Comparison of ENCODE assay signal across 16 cellular contexts in the genomic region with DNA sequence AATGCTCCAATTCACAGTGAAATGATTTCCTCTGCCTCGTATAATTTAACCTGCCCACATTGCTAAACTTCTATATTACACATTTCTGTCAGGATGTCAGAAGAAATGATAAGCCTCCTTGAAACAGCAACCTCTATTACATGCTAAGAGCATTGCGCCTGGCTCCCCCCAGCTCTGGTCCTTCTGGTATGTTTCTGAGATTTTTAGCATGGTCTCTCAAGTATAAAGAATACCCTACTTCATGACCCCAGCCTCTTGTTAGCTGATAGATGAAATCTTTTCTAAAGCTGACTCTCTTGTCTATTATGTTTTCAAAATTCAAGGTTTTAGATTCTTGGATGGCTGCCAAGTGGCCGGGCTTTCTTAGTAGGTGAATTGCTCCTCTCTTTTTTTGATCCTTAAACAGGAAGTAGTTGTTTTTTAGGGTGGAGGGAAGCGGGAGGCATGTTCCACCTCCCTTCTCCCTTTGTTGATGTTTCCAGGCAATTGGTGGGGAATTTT.
DNase-seq lines count a peak whose midpoint lies in the region; ATAC-seq and TF ChIP-seq lines count a peak whose summit lies in the region.
"Had no signal": no experiment of that assay in that cellular context is flagged by ENCODE, and none has a peak within 500 bp of the region (broad histone marks: within the 10 kb centered on the region; RNA-seq: fewer than 3 reads in every experiment).

No MANE protein-coding gene starts in this region.

- peak overlapping the region in 1 of 2 donors; percentile 63 for H3K27ac Mint-ChIP-seq in stimulated activated naive CD8-positive, alpha-beta T cell treated with anti-CD3 and anti-CD28 coated beads, Interleukin-15, amount 100 ng/mL, for 72 hours

- DNase-seq in A673 (ENCODE audit: low spot score) (peak; percentile 7), ELF-1 (ENCODE audit: low read depth, low spot score) (peak; percentile 34), RPMI8226 (peak; percentile 49), superior temporal gyrus (ENCODE audit: extremely low spot score) (no peak), brain microvascular endothelial cell (no peak), NCI-H146 treated with DMSO at 0.1 percent for 48 hours (lab: John Stamatoyannopoulos, UW; ENCODE audit: unreplicated experiment) (no peak)
- DNase-seq in stimulated activated naive CD8-positive, alpha-beta T cell treated with anti-CD3 and anti-CD28 coated beads, Interleukin-15, amount 100 ng/mL, for 72 hours = no peak
- DNase-seq: activated effector memory CD4-positive, alpha-beta T cell treated with anti-CD3 and anti-CD28 coated beads, Interleukin-2, amount 50 U/mL, for 16 hours; effector memory CD4-positive, alpha-beta T cell; foreskin keratinocyte; IMR-90; NCI-H146; psoas muscle; stimulated activated CD4-positive, alpha-beta T cell treated with anti-CD3 and anti-CD28 coated beads, Interleukin-15, amount 100 ng/mL, for 24 hours had no signal

- BruUV-seq in A673 (replicated peaks; lab: Mats Ljungman, UMichigan) = no TSS peak

- ATAC-seq in stimulated activated naive CD8-positive, alpha-beta T cell treated with anti-CD3 and anti-CD28 coated beads, Interleukin-15, amount 100 ng/mL, for 72 hours = no peak
- ATAC-seq: foreskin keratinocyte, psoas muscle had no signal

- in situ Hi-C loops in brain microvascular endothelial cell (cut with HindIII; ENCODE audit: low pct_ligation_motif_present, low sequenced_read_pairs) = no loop called here

- H3K4me1 Mint-ChIP-seq in stimulated activated naive CD8-positive, alpha-beta T cell treated with anti-CD3 and anti-CD28 coated beads, Interleukin-15, amount 100 ng/mL, for 72 hours = peaks cover 25% of the 10 kb centered on the region

- no peaks in the 10 kb centered on the region for H3K9me3 Mint-ChIP-seq in stimulated activated naive CD8-positive, alpha-beta T cell treated with anti-CD3 and anti-CD28 coated beads, Interleukin-15, amount 100 ng/mL, for 72 hours

- H3K4me1 ChIP-seq in A673 (ENCODE audit: insufficient read depth, low read length, poor library complexity, severe bottlenecking) = no peaks in the 10 kb centered on the region
- peaks cover 15% of the 10 kb centered on the region for H3K4me1 ChIP-seq in mesodermal cell (ENCODE audit: control insufficient read depth, insufficient read depth, low read length, poor library complexity, severe bottlenecking)
- H3K4me1 ChIP-seq: foreskin keratinocyte, psoas muscle had no signal

- CTCF ChIA-PET in A673 (lab: Charles Lee) = no interaction called here

- H3K36me3 ChIP-seq in A673 (ENCODE audit: insufficient read depth, low read length, poor library complexity, severe bottlenecking) = no peaks in the 10 kb centered on the region
- H3K36me3 ChIP-seq in mesodermal cell (ENCODE audit: control insufficient read depth, insufficient read depth, low read length) = no peaks in the 10 kb centered on the region
- H3K36me3 ChIP-seq in brain microvascular endothelial cell (replicated peaks) = no peaks in the 10 kb centered on the region
- H3K36me3 ChIP-seq: SJCRH30 had no signal

- H3K4me3 ChIP-seq in A673 (ENCODE audit: low read depth, low read length, poor library complexity, severe bottlenecking) (no peak overlapping the region), mesodermal cell (ENCODE audit: extremely low read depth, insufficient read depth, low read length, poor library complexity, severe bottlenecking) (no peak overlapping the region), brain microvascular endothelial cell (ENCODE audit: low read depth, low read length) (no peak overlapping the region)
- H3K4me3 ChIP-seq: psoas muscle, SJCRH30 had no signal

- TF ChIP-seq CTCF in A673 (conservative IDR thresholded peaks at IDR 0.05; ENCODE audit: low read depth, low read length) = no peak
- no peak for TF ChIP-seq CTCF in brain microvascular endothelial cell (IDR thresholded peaks at IDR 0.05; ENCODE audit: low read depth, low read length, missing control alignments)

- H3K9me3 ChIP-seq in A673 (ENCODE audit: low read depth, low read length, poor library complexity, severe bottlenecking) = no peaks in the 10 kb centered on the region
- H3K9me3 ChIP-seq in mesodermal cell (ENCODE audit: control insufficient read depth, low read length) = peaks cover 4% of the 10 kb centered on the region
- H3K9me3 ChIP-seq: psoas muscle, SJCRH30 had no signal

- POLR2A ChIA-PET in A673 (lab: Charles Lee; ENCODE audit: low non-redundant PET) = no interaction called here

- intact Hi-C loops in A673 (cut with micrococcal nuclease; ENCODE audit: unreplicated experiment) = loop anchor here (10.0 kb wide), 1 partner anchor 153 kb away; no protein-coding TSS in a partner anchor

- 80% methylated on average over 1 of the region's 4 CpGs; no CpG with 5 or more reads in 1 of the 2 experiments for WGBS in mesodermal cell (ENCODE audit: insufficient coverage in 2 of 2), 2 experiments

- H3K27me3 ChIP-seq in A673 (replicated peaks; ENCODE audit: insufficient read depth, low read depth, low read length, poor library complexity) (no peaks in the 10 kb centered on the region), brain microvascular endothelial cell (replicated peaks) (no peaks in the 10 kb centered on the region)
- H3K27me3 ChIP-seq: foreskin keratinocyte, SJCRH30 had no signal

- H3K27me3 Mint-ChIP-seq in stimulated activated naive CD8-positive, alpha-beta T cell treated with anti-CD3 and anti-CD28 coated beads, Interleukin-15, amount 100 ng/mL, for 72 hours = no peaks in the 10 kb centered on the region

- H3K4me3 Mint-ChIP-seq in stimulated activated naive CD8-positive, alpha-beta T cell treated with anti-CD3 and anti-CD28 coated beads, Interleukin-15, amount 100 ng/mL, for 72 hours = no peak overlapping the region

- H3K27ac ChIP-seq in A673 (ENCODE audit: low read depth, low read length, poor library complexity, severe bottlenecking) = no peak overlapping the region
- peak overlapping the region; percentile 75 for H3K27ac ChIP-seq in mesodermal cell (ENCODE audit: low read depth, low read length, severe bottlenecking)
- H3K27ac ChIP-seq in brain microvascular endothelial cell = no peak overlapping the region
- H3K27ac ChIP-seq: foreskin keratinocyte, psoas muscle, SJCRH30 had no signal

Comparison
In these comparisons a context has a peak if more than half of its experiments do, and no peak if none do; other contexts are left out.
1. DNase-seq: peak in A673 (single experiment), ELF-1 (single experiment) and RPMI8226 (single experiment); none in stimulated activated naive CD8-positive, alpha-beta T cell treated with anti-CD3 and anti-CD28 coated beads, Interleukin-15, amount 100 ng/mL, for 72 hours (0 of 2), superior temporal gyrus (single experiment), brain microvascular endothelial cell (single experiment) and NCI-H146 treated with DMSO at 0.1 percent for 48 hours (single experiment).